In the genomic region with DNA sequence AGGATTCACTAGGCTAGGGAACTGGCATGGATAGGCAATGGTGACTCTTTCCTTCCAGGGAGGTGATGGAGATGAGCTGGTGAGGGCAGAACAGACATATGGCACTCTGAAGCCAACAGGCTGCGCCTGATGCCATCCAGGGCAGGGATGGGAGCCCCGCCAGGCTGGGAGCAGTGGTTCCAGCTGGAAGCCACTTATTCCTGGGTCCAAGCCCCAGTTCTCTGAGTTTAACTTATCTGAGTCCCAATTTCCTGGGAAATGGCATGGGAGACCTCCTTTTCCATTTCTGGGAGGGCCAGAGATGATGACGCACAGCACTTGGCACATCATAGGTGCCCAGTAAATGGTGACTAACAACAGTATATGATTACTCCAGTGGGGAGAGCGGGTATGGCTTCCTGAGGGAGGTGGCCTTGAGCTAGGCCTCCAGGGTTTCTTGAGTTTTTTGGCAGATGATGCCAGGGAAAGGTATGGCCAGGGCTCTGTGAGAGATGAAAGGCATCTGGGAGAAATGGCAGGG, we compare ENCODE assay signal across 13 cellular contexts. TPM values are rescaled to one million over a fixed set of nuclear protein-coding genes. Genes with fewer than 3 reads are reported as not detected.
A peak's percentile ranks its signal among the peaks of the same experiment; 100 is the strongest.
DNase-seq lines count a peak whose midpoint lies in the region; ATAC-seq and TF ChIP-seq lines count a peak whose summit lies in the region.
"Had no signal": no experiment of that assay in that cellular context is flagged by ENCODE, and none has a peak within 500 bp of the region (broad histone marks: within the 10 kb centered on the region; RNA-seq: fewer than 3 reads in every experiment).

No MANE protein-coding gene starts in this region.

- H3K36me3 ChIP-seq in BLaER1 (peaks cover 58% of the 10 kb centered on the region), psoas muscle (ENCODE audit: insufficient read depth in 1 of 2, low read depth in 1 of 2) (no peaks in the 10 kb centered on the region)

- H3K9me3 ChIP-seq in BLaER1, result no peaks in the 10 kb centered on the region
- H3K9me3 ChIP-seq in psoas muscle, result no peaks in the 10 kb centered on the region

- WGBS in psoas muscle, 3 donors, result 64 to 80% (median 72%) methylated on average over 4 of the region's 4 CpGs

- H3K9ac ChIP-seq in BLaER1, result peak overlapping the region; percentile 86; the same call in 1 of the 2 replicates

- no peak for ATAC-seq in psoas muscle

- H3K27me3 ChIP-seq in BLaER1 (no peaks in the 10 kb centered on the region), psoas muscle (ENCODE audit: insufficient read depth in 3 of 3, low read length in 2 of 3) (no peaks in the 10 kb centered on the region)

- 0 out of 2 replicates have a peak, but pooled peaks cover 5% of the 10 kb centered on the region for H4K20me1 ChIP-seq in BLaER1

- H3K4me1 ChIP-seq in BLaER1, result peaks cover 94% of the 10 kb centered on the region
- H3K4me1 ChIP-seq in psoas muscle, result no peaks in the 10 kb centered on the region

- peak overlapping the region; percentile 93 for H3K27ac ChIP-seq in BLaER1
- peak overlapping the region; percentile 42 for H3K27ac ChIP-seq in psoas muscle

- H3K4me3 ChIP-seq in BLaER1, result no peak overlapping the region
- H3K4me3 ChIP-seq in fibroblast of pulmonary artery (replicated peaks; ENCODE audit: low read depth, low read length), result no peak overlapping the region
- H3K4me3 ChIP-seq in psoas muscle, result peak overlapping the region; percentile 12

- CTCF ChIA-PET in GM10248 (lab: Yijun Ruan, JAX), result interaction anchor here (5.1 kb wide), 1 partner anchor 11 kb away, joined by 21 read pairs; no protein-coding TSS in a partner anchor

- intact Hi-C loops in psoas muscle (cut with DNase I), result no loop called here

- POLR2A ChIA-PET in GM10248 (lab: Yijun Ruan, JAX), result no interaction called here

- peak overlapping the region; percentile 100 for H3K4me2 ChIP-seq in BLaER1

- TF ChIP-seq CTCF in fibroblast of pulmonary artery (IDR thresholded peaks at IDR 0.05; ENCODE audit: low read length, missing control alignments) (no peak), psoas muscle (IDR thresholded peaks at IDR 0.05) (no peak), GM10248 (IDR thresholded peaks at IDR 0.05; ENCODE audit: control extremely low read depth, extremely low read depth, low read depth, missing control alignments) (no peak)

- peak; percentile 52 for DNase-seq in NCI-H1694 (lab: John Stamatoyannopoulos, UW)
- peak; percentile 64 for DNase-seq in fibroblast of pulmonary artery (ENCODE audit: low read depth)
- no peak for DNase-seq in psoas muscle
- DNase-seq in GM19238 (ENCODE audit: insufficient read length, low spot score), result no peak
- no peak for DNase-seq in GM10248 (ENCODE audit: extremely low spot score)
- no peak for DNase-seq in NCI-H526 (lab: John Stamatoyannopoulos, UW)
- no peak for DNase-seq in NCI-H1930 (lab: John Stamatoyannopoulos, UW)
- DNase-seq: CD4-positive, CD25-positive, alpha-beta regulatory T cell; erythroblast; NCI-H2171 treated with DMSO at 0.1 percent for 48 hours; occipital lobe had no signal

RNA-seq across cellular contexts. Expression of a gene that starts 7.2 kb away (rescaled TPM):
- total RNA-seq in psoas muscle, result 10 to 100 TPM; 34.0 to 56.0 (median 39.1) TPM
- 10 to 100 TPM; 14.6 to 19.9 (median 19.2) TPM for polyA plus RNA-seq in psoas muscle
- total RNA-seq: CD4-positive, CD25-positive, alpha-beta regulatory T cell had no signal

RNA-seq across cellular contexts. Expression of a gene that starts 18.1 kb away (rescaled TPM):
- total RNA-seq in psoas muscle, result not detected
- under 1 TPM in 2 of 3 donors, not detected in 1; 0.06 to 0.08 TPM for polyA plus RNA-seq in psoas muscle
- total RNA-seq: CD4-positive, CD25-positive, alpha-beta regulatory T cell; occipital lobe; ureter had no signal
- polyA plus RNA-seq: CD4-positive, CD25-positive, alpha-beta regulatory T cell had no signal

RNA-seq across cellular contexts. Expression of a gene that starts 41.4 kb away (rescaled TPM):
- not detected for total RNA-seq in psoas muscle
- not detected for polyA plus RNA-seq in psoas muscle
- total RNA-seq: CD4-positive, CD25-positive, alpha-beta regulatory T cell had no signal
- polyA plus RNA-seq: CD4-positive, CD25-positive, alpha-beta regulatory T cell had no signal

Comparison
In these comparisons a context has a peak if more than half of its experiments do, and no peak if none do; other contexts are left out.
1. DNase-seq: peak in NCI-H1694 (single experiment) and fibroblast of pulmonary artery (single experiment); none in psoas muscle (0 of 2), GM19238 (single experiment), GM10248 (single experiment), NCI-H526 (0 of 2) and NCI-H1930 (0 of 2).